In genomic region chr11:6482431-6482830, GRCh38 we compare ENCODE assay signal across 9 cellular contexts. TPM values are rescaled to one million over a fixed set of nuclear protein-coding genes. Genes with fewer than 3 reads are reported as not detected.
DNase-seq lines count a peak whose midpoint lies in the region; ATAC-seq lines count a peak whose summit lies in the region.
"Had no signal": no experiment of that assay in that cellular context is flagged by ENCODE, and none has a peak within 500 bp of the region (broad histone marks: within the 10 kb centered on the region; RNA-seq: fewer than 3 reads in every experiment).

No MANE protein-coding gene starts in this region.

- H3K9ac ChIP-seq in iPS-15b (ENCODE audit: low read depth, low read length) = peak overlapping the region; percentile 88

- peaks cover 34% of the 10 kb centered on the region for H3K4me1 Mint-ChIP-seq in T-helper 2 cell treated with Interferon-gamma antibody and Interleukin-4, amounts not matched to agents 5 μg/mL and 100 μg/mL, for 36 hours (ENCODE audit: low read depth)
- H3K4me1 Mint-ChIP-seq in activated CD8-positive, alpha-beta T cell treated with anti-CD3 and anti-CD28 coated beads, Interleukin-2, amount 10 ng/mL, durations not matched to agents 7 days and 5 days (ENCODE audit: low read depth) = peaks cover 38% of the 10 kb centered on the region
- peaks cover 41% of the 10 kb centered on the region for H3K4me1 Mint-ChIP-seq in stimulated activated naive CD8-positive, alpha-beta T cell treated with anti-CD3 and anti-CD28 coated beads, Interleukin-15, amount 100 ng/mL, for 72 hours

- H3K9me3 ChIP-seq in iPS-15b (ENCODE audit: control insufficient read depth, insufficient read depth, low read length) = no peaks in the 10 kb centered on the region
- H3K9me3 ChIP-seq: mucosa of descending colon had no signal

- no peak for DNase-seq in T-helper 2 cell treated with Interferon-gamma antibody and Interleukin-4, amounts not matched to agents 5 μg/mL and 100 μg/mL, for 36 hours (ENCODE audit: low spot score)
- DNase-seq in T-helper 2 cell = no peak
- no peak for DNase-seq in activated CD8-positive, alpha-beta T cell treated with anti-CD3 and anti-CD28 coated beads, Interleukin-2, amount 10 ng/mL, durations not matched to agents 7 days and 5 days
- DNase-seq in stimulated activated naive CD8-positive, alpha-beta T cell treated with anti-CD3 and anti-CD28 coated beads, Interleukin-15, amount 100 ng/mL, for 72 hours = no peak
- no peak for DNase-seq in EL
- no peak for DNase-seq in cortex of kidney (lab: John Stamatoyannopoulos, UW)
- DNase-seq: mucosa of descending colon had no signal

- H3K27me3 Mint-ChIP-seq in T-helper 2 cell treated with Interferon-gamma antibody and Interleukin-4, amounts not matched to agents 5 μg/mL and 100 μg/mL, for 36 hours (ENCODE audit: low read depth) = no peaks in the 10 kb centered on the region
- H3K27me3 Mint-ChIP-seq in activated CD8-positive, alpha-beta T cell treated with anti-CD3 and anti-CD28 coated beads, Interleukin-2, amount 10 ng/mL, durations not matched to agents 7 days and 5 days (ENCODE audit: low read depth) = no peaks in the 10 kb centered on the region
- H3K27me3 Mint-ChIP-seq in stimulated activated naive CD8-positive, alpha-beta T cell treated with anti-CD3 and anti-CD28 coated beads, Interleukin-15, amount 100 ng/mL, for 72 hours = no peaks in the 10 kb centered on the region

- no peaks in the 10 kb centered on the region for H3K9me3 Mint-ChIP-seq in T-helper 2 cell treated with Interferon-gamma antibody and Interleukin-4, amounts not matched to agents 5 μg/mL and 100 μg/mL, for 36 hours
- H3K9me3 Mint-ChIP-seq in activated CD8-positive, alpha-beta T cell treated with anti-CD3 and anti-CD28 coated beads, Interleukin-2, amount 10 ng/mL, durations not matched to agents 7 days and 5 days (ENCODE audit: insufficient read depth) = no peaks in the 10 kb centered on the region
- H3K9me3 Mint-ChIP-seq in stimulated activated naive CD8-positive, alpha-beta T cell treated with anti-CD3 and anti-CD28 coated beads, Interleukin-15, amount 100 ng/mL, for 72 hours = no peaks in the 10 kb centered on the region

- H3K36me3 Mint-ChIP-seq in T-helper 2 cell treated with Interferon-gamma antibody and Interleukin-4, amounts not matched to agents 5 μg/mL and 100 μg/mL, for 36 hours (ENCODE audit: low read depth) = peaks cover 23% of the 10 kb centered on the region
- peaks cover 39% of the 10 kb centered on the region for H3K36me3 Mint-ChIP-seq in activated CD8-positive, alpha-beta T cell treated with anti-CD3 and anti-CD28 coated beads, Interleukin-2, amount 10 ng/mL, durations not matched to agents 7 days and 5 days (ENCODE audit: low read depth)

- POLR2A ChIA-PET in activated CD8-positive, alpha-beta T cell treated with anti-CD3 and anti-CD28 coated beads, Interleukin-2, amount 10 ng/mL, durations not matched to agents 7 days and 5 days (lab: Charles Lee) = interaction anchor here (1.1 to 3.2 kb wide), 9 partner anchors 9 to 137 kb away, joined by 3 to 21 read pairs (median 9); partner anchors contain the start of genes DNHD1, ILK, RRP8 and SMPD1

- peak overlapping the region; percentile 94 for H3K4me3 Mint-ChIP-seq in T-helper 2 cell treated with Interferon-gamma antibody and Interleukin-4, amounts not matched to agents 5 μg/mL and 100 μg/mL, for 36 hours
- H3K4me3 Mint-ChIP-seq in activated CD8-positive, alpha-beta T cell treated with anti-CD3 and anti-CD28 coated beads, Interleukin-2, amount 10 ng/mL, durations not matched to agents 7 days and 5 days = peak overlapping the region; percentile 94
- peak overlapping the region; percentile 90 to 93 for H3K4me3 Mint-ChIP-seq in stimulated activated naive CD8-positive, alpha-beta T cell treated with anti-CD3 and anti-CD28 coated beads, Interleukin-15, amount 100 ng/mL, for 72 hours

- peak overlapping the region; percentile 98 for H3K4me3 ChIP-seq in iPS-15b (ENCODE audit: low read depth, low read length)

- H3K4me1 ChIP-seq in iPS-15b (ENCODE audit: control insufficient read depth, insufficient read depth, low read length) = peaks cover 5% of the 10 kb centered on the region

- peak overlapping the region; percentile 76 for H3K27ac Mint-ChIP-seq in T-helper 2 cell treated with Interferon-gamma antibody and Interleukin-4, amounts not matched to agents 5 μg/mL and 100 μg/mL, for 36 hours
- H3K27ac Mint-ChIP-seq in activated CD8-positive, alpha-beta T cell treated with anti-CD3 and anti-CD28 coated beads, Interleukin-2, amount 10 ng/mL, durations not matched to agents 7 days and 5 days = peak overlapping the region; percentile 97
- H3K27ac Mint-ChIP-seq in stimulated activated naive CD8-positive, alpha-beta T cell treated with anti-CD3 and anti-CD28 coated beads, Interleukin-15, amount 100 ng/mL, for 72 hours = peak overlapping the region in 1 of 2 donors; percentile 62

- H3K36me3 ChIP-seq in iPS-15b (ENCODE audit: control insufficient read depth, insufficient read depth, low read length) = peaks cover 29% of the 10 kb centered on the region

- no peaks in the 10 kb centered on the region for H3K27me3 ChIP-seq in iPS-15b (ENCODE audit: control insufficient read depth, insufficient read depth, low read length)

- ATAC-seq in activated CD8-positive, alpha-beta T cell treated with anti-CD3 and anti-CD28 coated beads, Interleukin-2, amount 10 ng/mL, durations not matched to agents 7 days and 5 days = no peak
- ATAC-seq in stimulated activated naive CD8-positive, alpha-beta T cell treated with anti-CD3 and anti-CD28 coated beads, Interleukin-15, amount 100 ng/mL, for 72 hours = no peak
- ATAC-seq in GM19463 (IDR thresholded peaks at IDR 0.05; ENCODE audit: unreplicated experiment) = no peak

- CTCF ChIA-PET in activated CD8-positive, alpha-beta T cell treated with anti-CD3 and anti-CD28 coated beads, Interleukin-2, amount 10 ng/mL, durations not matched to agents 7 days and 5 days (lab: Charles Lee) = interaction anchor here (0.9 to 4.8 kb wide), 10 partner anchors 23 to 255 kb away, joined by 3 to 39 read pairs (median 4); partner anchors contain the start of gene MRPL17

RNA-seq across cellular contexts. Expression of gene TIMM10B, which starts 1.1 kb away (rescaled TPM):
- 10 to 100 TPM; 34.1 to 35.4 TPM for total RNA-seq in activated CD8-positive, alpha-beta T cell treated with anti-CD3 and anti-CD28 coated beads, Interleukin-2, amount 10 ng/mL, durations not matched to agents 7 days and 5 days

RNA-seq across cellular contexts. Expression of gene ARFIP2, which starts 1.3 kb away (rescaled TPM):
- total RNA-seq in activated CD8-positive, alpha-beta T cell treated with anti-CD3 and anti-CD28 coated beads, Interleukin-2, amount 10 ng/mL, durations not matched to agents 7 days and 5 days = 10 to 100 TPM; 38.6 to 39.8 TPM

RNA-seq across cellular contexts. Expression of gene TRIM3, which starts 8.7 kb away (rescaled TPM):
- total RNA-seq in activated CD8-positive, alpha-beta T cell treated with anti-CD3 and anti-CD28 coated beads, Interleukin-2, amount 10 ng/mL, durations not matched to agents 7 days and 5 days = 1 to 10 TPM; 5.7 to 7.5 TPM

RNA-seq across cellular contexts. Expression of gene DNHD1, which starts 14.6 kb away (rescaled TPM):
- 10 to 100 TPM; 17.8 to 18.5 TPM for total RNA-seq in activated CD8-positive, alpha-beta T cell treated with anti-CD3 and anti-CD28 coated beads, Interleukin-2, amount 10 ng/mL, durations not matched to agents 7 days and 5 days

RNA-seq across cellular contexts. Expression of gene HPX, which starts 41.6 kb away (rescaled TPM):
- total RNA-seq in activated CD8-positive, alpha-beta T cell treated with anti-CD3 and anti-CD28 coated beads, Interleukin-2, amount 10 ng/mL, durations not matched to agents 7 days and 5 days = not detected
